Comparison of ENCODE assay signal across 30 cellular contexts in genomic region chr11:86164106-86164505, GRCh38.
"Had no signal": no experiment of that assay in that cellular context is flagged by ENCODE, and none has a peak within 500 bp of the region (broad histone marks: within the 10 kb centered on the region; RNA-seq: fewer than 3 reads in every experiment).

No MANE protein-coding gene starts in this region.

- H3K27ac ChIP-seq: brain microvascular endothelial cell, esophagus muscularis mucosa, foreskin keratinocyte, gastrocnemius medialis had no signal

- H3K9me3 Mint-ChIP-seq: activated CD4-positive, alpha-beta memory T cell treated with anti-CD3 and anti-CD28 coated beads, Interleukin-2, amount 10 ng/mL, durations not matched to agents 7 days and 5 days; activated T-cell treated with anti-CD3 and anti-CD28 coated beads, Interleukin-2, amount 50 U/mL, for 24 hours; central memory CD8-positive, alpha-beta T cell; effector memory CD8-positive, alpha-beta T cell had no signal

- ATAC-seq: activated T-cell treated with anti-CD3 and anti-CD28 coated beads, Interleukin-2, amount 50 U/mL, for 72 hours; effector memory CD8-positive, alpha-beta T cell; foreskin keratinocyte; gastrocnemius medialis; heart left ventricle; T-helper 17 cell; WTC11 had no signal

- DNase-seq: activated CD4-positive, alpha-beta memory T cell treated with anti-CD3 and anti-CD28 coated beads, Interleukin-2, amount 10 ng/mL, durations not matched to agents 7 days and 5 days; activated CD4-positive, alpha-beta T cell treated with anti-CD3 and anti-CD28 coated beads for 1 hour; activated CD4-positive, alpha-beta T cell treated with anti-CD3 and anti-CD28 coated beads for 4 hours; activated CD4-positive, alpha-beta T cell treated with anti-CD3 and anti-CD28 coated beads, Interleukin-2, amount 10 ng/mL, durations not matched to agents 7 days and 5 days; activated CD4-positive, alpha-beta T cell treated with anti-CD3 and anti-CD28 coated beads, Interleukin-2, amount 50 U/mL, for 4 hours; activated CD8-positive, alpha-beta memory T cell treated with anti-CD3 and anti-CD28 coated beads, Interleukin-2, amount 50 U/mL, for 48 hours; activated gamma-delta T cell; activated naive CD4-positive, alpha-beta T cell treated with anti-CD3 and anti-CD28 coated beads, Interleukin-2, amount 50 U/mL, for 16 hours; activated naive CD4-positive, alpha-beta T cell treated with Interleukin-2 at 50 U/mL for 16 hours; activated T-cell treated with anti-CD3 and anti-CD28 coated beads for 4 hours; activated T-cell treated with anti-CD3 and anti-CD28 coated beads, Interleukin-2, amount 50 U/mL, for 24 hours; activated T-cell treated with anti-CD3 and anti-CD28 coated beads, Interleukin-2, amount 50 U/mL, for 72 hours; amniotic stem cell; anterior cingulate cortex; brain microvascular endothelial cell; dermis blood vessel endothelial cell; effector CD4-positive, alpha-beta T cell; effector memory CD8-positive, alpha-beta T cell; foreskin keratinocyte; gastrocnemius medialis; glutamatergic neuron; heart left ventricle; T-helper 17 cell had no signal

- H3K36me3 ChIP-seq: brain microvascular endothelial cell, esophagus muscularis mucosa, gastrocnemius medialis, heart left ventricle had no signal

- H3K4me3 Mint-ChIP-seq: activated CD4-positive, alpha-beta memory T cell treated with anti-CD3 and anti-CD28 coated beads, Interleukin-2, amount 10 ng/mL, durations not matched to agents 7 days and 5 days; activated CD4-positive, alpha-beta T cell treated with anti-CD3 and anti-CD28 coated beads, Interleukin-2, amount 10 ng/mL, durations not matched to agents 7 days and 5 days; activated naive CD8-positive, alpha-beta T cell; activated T-cell treated with anti-CD3 and anti-CD28 coated beads, Interleukin-2, amount 50 U/mL, for 24 hours; activated T-cell treated with anti-CD3 and anti-CD28 coated beads, Interleukin-2, amount 50 U/mL, for 72 hours; central memory CD8-positive, alpha-beta T cell; effector memory CD8-positive, alpha-beta T cell; T-helper 17 cell; WTC11 had no signal

- H3K4me3 ChIP-seq: coronary artery, esophagus muscularis mucosa, gastrocnemius medialis, heart left ventricle had no signal

- FAIRE-seq: astrocyte, bronchial epithelial cell had no signal

- H3K36me3 Mint-ChIP-seq: WTC11 had no signal

- H3K9me3 ChIP-seq: esophagus muscularis mucosa, gastrocnemius medialis had no signal

- H3K27me3 Mint-ChIP-seq: activated CD4-positive, alpha-beta memory T cell treated with anti-CD3 and anti-CD28 coated beads, Interleukin-2, amount 10 ng/mL, durations not matched to agents 7 days and 5 days; activated naive CD8-positive, alpha-beta T cell; activated T-cell treated with anti-CD3 and anti-CD28 coated beads, Interleukin-2, amount 50 U/mL, for 24 hours; central memory CD8-positive, alpha-beta T cell; effector memory CD8-positive, alpha-beta T cell; T-helper 17 cell had no signal

- H3K27me3 ChIP-seq: brain microvascular endothelial cell, esophagus muscularis mucosa, foreskin keratinocyte, gastrocnemius medialis, heart left ventricle had no signal

- H3K27ac Mint-ChIP-seq: activated CD4-positive, alpha-beta memory T cell treated with anti-CD3 and anti-CD28 coated beads, Interleukin-2, amount 10 ng/mL, durations not matched to agents 7 days and 5 days; activated CD4-positive, alpha-beta T cell treated with anti-CD3 and anti-CD28 coated beads, Interleukin-2, amount 10 ng/mL, durations not matched to agents 7 days and 5 days; activated naive CD8-positive, alpha-beta T cell; activated T-cell treated with anti-CD3 and anti-CD28 coated beads, Interleukin-2, amount 50 U/mL, for 24 hours; activated T-cell treated with anti-CD3 and anti-CD28 coated beads, Interleukin-2, amount 50 U/mL, for 72 hours; T-helper 17 cell; WTC11 had no signal
